Comparison of ENCODE assay signal across 8 cellular contexts in genomic region chrX:78103001-78103634, GRCh38. TPM values are rescaled to one million over a fixed set of nuclear protein-coding genes. Genes with fewer than 3 reads are reported as not detected.
A peak's percentile ranks its signal among the peaks of the same experiment; 100 is the strongest.
DNase-seq lines count a peak whose midpoint lies in the region; ATAC-seq and TF ChIP-seq lines count a peak whose summit lies in the region.

No MANE protein-coding gene starts in this region.

- peaks cover 6% of the 10 kb centered on the region for H3K4me1 Mint-ChIP-seq in activated T-helper 17 cell treated with anti-CD3 and anti-CD28 coated beads, Interleukin-2, amount 50 U/mL, for 72 hours
- peaks cover 33% of the 10 kb centered on the region for H3K4me1 Mint-ChIP-seq in stimulated activated effector memory CD8-positive, alpha-beta T cell treated with anti-CD3 and anti-CD28 coated beads, Interleukin-12 subunit alpha, Interleukin-12 subunit beta, amount 100 ng/mL, for 72 hours

- H3K36me3 Mint-ChIP-seq in activated T-helper 17 cell treated with anti-CD3 and anti-CD28 coated beads, Interleukin-2, amount 50 U/mL, for 72 hours (ENCODE audit: low read depth) = peaks cover 47% of the 10 kb centered on the region
- peaks cover 49% of the 10 kb centered on the region for H3K36me3 Mint-ChIP-seq in stimulated activated effector memory CD8-positive, alpha-beta T cell treated with anti-CD3 and anti-CD28 coated beads, Interleukin-12 subunit alpha, Interleukin-12 subunit beta, amount 100 ng/mL, for 72 hours

- H3K9me3 ChIP-seq in iPS-15b (ENCODE audit: control insufficient read depth, insufficient read depth, low read length) = no peaks in the 10 kb centered on the region

- no peak for TF ChIP-seq CTCF in HL-60 (IDR thresholded peaks at IDR 0.05; ENCODE audit: insufficient read depth, low read length)

- ATAC-seq in activated T-helper 17 cell treated with anti-CD3 and anti-CD28 coated beads, Interleukin-2, amount 50 U/mL, for 72 hours (replicated peaks) = no peak
- no peak for ATAC-seq in stimulated activated effector memory CD8-positive, alpha-beta T cell treated with anti-CD3 and anti-CD28 coated beads, Interleukin-12 subunit alpha, Interleukin-12 subunit beta, amount 100 ng/mL, for 72 hours
- ATAC-seq in HG03457 (IDR thresholded peaks at IDR 0.05; ENCODE audit: unreplicated experiment) (no peak), GM21360 (IDR thresholded peaks at IDR 0.05; ENCODE audit: unreplicated experiment) (no peak), GM19035 (IDR thresholded peaks at IDR 0.05; ENCODE audit: unreplicated experiment) (no peak)

- DNase-seq in HL-60 (ENCODE audit: low read depth in 1 of 2, low spot score in 1 of 2) (no peak), NCI-H526 treated with DMSO at 0.1 percent for 48 hours (lab: John Stamatoyannopoulos, UW) (no peak)
- no peak for DNase-seq in stimulated activated effector memory CD8-positive, alpha-beta T cell treated with anti-CD3 and anti-CD28 coated beads, Interleukin-12 subunit alpha, Interleukin-12 subunit beta, amount 100 ng/mL, for 72 hours (ENCODE audit: low spot score in 2 of 2)

- peak overlapping the region; percentile 88 for H3K27ac ChIP-seq in HL-60 (replicated peaks)

- H3K27me3 ChIP-seq in HL-60 (ENCODE audit: insufficient read depth, poor library complexity, severe bottlenecking) (no peaks in the 10 kb centered on the region), iPS-15b (ENCODE audit: control insufficient read depth, insufficient read depth, low read length) (no peaks in the 10 kb centered on the region)

- H3K36me3 ChIP-seq in iPS-15b (ENCODE audit: control insufficient read depth, insufficient read depth, low read length) = no peaks in the 10 kb centered on the region

- H3K9me3 Mint-ChIP-seq in activated T-helper 17 cell treated with anti-CD3 and anti-CD28 coated beads, Interleukin-2, amount 50 U/mL, for 72 hours = no peaks in the 10 kb centered on the region
- no peaks in the 10 kb centered on the region for H3K9me3 Mint-ChIP-seq in stimulated activated effector memory CD8-positive, alpha-beta T cell treated with anti-CD3 and anti-CD28 coated beads, Interleukin-12 subunit alpha, Interleukin-12 subunit beta, amount 100 ng/mL, for 72 hours

- H3K4me1 ChIP-seq in iPS-15b (ENCODE audit: control insufficient read depth, insufficient read depth, low read length) = peaks cover 4% of the 10 kb centered on the region

- no peak overlapping the region for H3K9ac ChIP-seq in iPS-15b (ENCODE audit: low read depth, low read length)

- H3K27ac Mint-ChIP-seq in activated T-helper 17 cell treated with anti-CD3 and anti-CD28 coated beads, Interleukin-2, amount 50 U/mL, for 72 hours = peak overlapping the region; percentile 94
- H3K27ac Mint-ChIP-seq in stimulated activated effector memory CD8-positive, alpha-beta T cell treated with anti-CD3 and anti-CD28 coated beads, Interleukin-12 subunit alpha, Interleukin-12 subunit beta, amount 100 ng/mL, for 72 hours = peak overlapping the region; percentile 92

- H3K4me3 Mint-ChIP-seq in activated T-helper 17 cell treated with anti-CD3 and anti-CD28 coated beads, Interleukin-2, amount 50 U/mL, for 72 hours = peak overlapping the region; percentile 96
- peak overlapping the region; percentile 85 for H3K4me3 Mint-ChIP-seq in stimulated activated effector memory CD8-positive, alpha-beta T cell treated with anti-CD3 and anti-CD28 coated beads, Interleukin-12 subunit alpha, Interleukin-12 subunit beta, amount 100 ng/mL, for 72 hours

- H3K4me3 ChIP-seq in HL-60 (replicated peaks; ENCODE audit: insufficient read depth, low read length) (0 out of 2 replicates have a peak overlapping the region, but pooled peaks have one; percentile 14), iPS-15b (ENCODE audit: low read depth, low read length) (peak overlapping the region; percentile 50)

- no peaks in the 10 kb centered on the region for H3K27me3 Mint-ChIP-seq in activated T-helper 17 cell treated with anti-CD3 and anti-CD28 coated beads, Interleukin-2, amount 50 U/mL, for 72 hours

RNA-seq across cellular contexts. Expression of gene PGK1, which starts 0.9 kb away (rescaled TPM):
- total RNA-seq in activated T-helper 17 cell treated with anti-CD3 and anti-CD28 coated beads, Interleukin-2, amount 50 U/mL, for 72 hours = 1,000 to 10,000 TPM; 1,373 to 1,720 TPM

RNA-seq across cellular contexts. Expression of gene TAF9B, which starts 36.3 kb away (rescaled TPM):
- total RNA-seq in activated T-helper 17 cell treated with anti-CD3 and anti-CD28 coated beads, Interleukin-2, amount 50 U/mL, for 72 hours = 10 to 100 TPM; 13.4 to 20.6 TPM
